18 cellular contexts compared by ENCODE assay signal in genomic region chr9:113471143-113471542, GRCh38. TPM values are rescaled to one million over a fixed set of nuclear protein-coding genes. Genes with fewer than 3 reads are reported as not detected.
A peak's percentile ranks its signal among the peaks of the same experiment; 100 is the strongest.
DNase-seq lines count a peak whose midpoint lies in the region; ATAC-seq and TF ChIP-seq lines count a peak whose summit lies in the region.
"Had no signal": no experiment of that assay in that cellular context is flagged by ENCODE, and none has a peak within 500 bp of the region (broad histone marks: within the 10 kb centered on the region; RNA-seq: fewer than 3 reads in every experiment).

No MANE protein-coding gene starts in this region.

- H4K8ac ChIP-seq in neuronal stem cell (ENCODE audit: low read depth, low read length) = no peak overlapping the region

- DNase-seq in EH (ENCODE audit: low read depth) (peak; percentile 28), GM23338 (ENCODE audit: low spot score) (peak; percentile 24), coronary artery (ENCODE audit: low spot score) (peak; percentile 4), neuronal stem cell (ENCODE audit: low spot score) (no peak), NCI-H748 (lab: John Stamatoyannopoulos, UW; ENCODE audit: unreplicated experiment) (no peak)
- no peak for DNase-seq in stimulated activated CD4-positive, alpha-beta T cell treated with anti-CD3 and anti-CD28 coated beads, Interleukin-4, amount 100 ng/mL, for 1 hour
- DNase-seq: ACHN, C1 segment of cervical spinal cord, DMS79 treated with DMSO at 0.1 percent for 48 hours, GDM1, NCI-H1417 treated with DMSO at 0.1 percent for 48 hours, NCI-H187 treated with DMSO at 0.1 percent for 48 hours, NCI-H226, NCI-H524, SIG-M5 had no signal

- H3K36me3 ChIP-seq in GM23338 (ENCODE audit: insufficient read depth) = no peaks in the 10 kb centered on the region
- no peaks in the 10 kb centered on the region for H3K36me3 ChIP-seq in neuronal stem cell (replicated peaks in 1 of 2; ENCODE audit: control insufficient read depth in 2 of 2, insufficient read depth in 2 of 2, low read length in 2 of 2)

- no peak overlapping the region for H2BK15ac ChIP-seq in neuronal stem cell (ENCODE audit: low read length)

- no peak overlapping the region for H3K14ac ChIP-seq in neuronal stem cell (ENCODE audit: low read length)

- H3K4me1 ChIP-seq in GM23338 (ENCODE audit: insufficient read depth) (peaks cover 6% of the 10 kb centered on the region), neuronal stem cell (ENCODE audit: control insufficient read depth in 2 of 2, insufficient read depth in 1 of 2, low read depth in 1 of 2, low read length in 2 of 2) (peaks cover 3 to 6% of the 10 kb centered on the region in 2 donors)

- no peaks in the 10 kb centered on the region for H4K20me1 ChIP-seq in GM23338 (replicated peaks; ENCODE audit: insufficient read depth)

- H3K27me3 ChIP-seq in GM23338 (ENCODE audit: insufficient read depth) (no peaks in the 10 kb centered on the region), neuronal stem cell (ENCODE audit: control insufficient read depth in 3 of 3, insufficient read depth in 3 of 3, low read depth in 1 of 3, low read length in 3 of 3) (no peaks in the 10 kb centered on the region)

- H3K4ac ChIP-seq in neuronal stem cell (ENCODE audit: low read length) = no peak overlapping the region

- no CpG with 5 or more reads among the region's 1 CpG for WGBS in neuronal stem cell (ENCODE audit: extremely low coverage in 2 of 2, insufficient read length in 2 of 2, insufficient replicate concordance in 1 of 2), 2 donors

- ATAC-seq in GM23338 = peak; percentile 70
- no peak for ATAC-seq in GM18909 (IDR thresholded peaks at IDR 0.05; ENCODE audit: poor library complexity, unreplicated experiment)
- ATAC-seq in HG02759 (IDR thresholded peaks at IDR 0.05; ENCODE audit: unreplicated experiment) = no peak
- ATAC-seq: HCT116 had no signal

- H2BK120ac ChIP-seq in neuronal stem cell (ENCODE audit: low read depth, low read length) = no peak overlapping the region

- no peak overlapping the region for H3K4me3 Mint-ChIP-seq in GM23338

- peak overlapping the region; percentile 24 for H3K27ac Mint-ChIP-seq in GM23338

- peak overlapping the region; percentile 53 for H3K4me2 ChIP-seq in GM23338
- no peak overlapping the region for H3K4me2 ChIP-seq in neuronal stem cell (ENCODE audit: insufficient read depth, low read length, poor library complexity, severe bottlenecking)

- peaks cover 1 to 10% of the 10 kb centered on the region in 2 donors for H3K9me3 ChIP-seq in neuronal stem cell (replicated peaks in 1 of 2; ENCODE audit: control insufficient read depth in 2 of 2, insufficient read depth in 1 of 2, low read depth in 1 of 2, low read length in 2 of 2)

- no peak overlapping the region for H3K4me3 ChIP-seq in GM23338
- no peak overlapping the region for H3K4me3 ChIP-seq in coronary artery
- H3K4me3 ChIP-seq in neuronal stem cell (ENCODE audit: low read length in 2 of 2) = no peak overlapping the region

- TF ChIP-seq CTCF in GM23338 (conservative IDR thresholded peaks at IDR 0.05; ENCODE audit: low read depth in 2 of 2) (no peak), coronary artery (IDR thresholded peaks at IDR 0.05) (no peak)

- no peak overlapping the region for H3K27ac ChIP-seq in GM23338 (ENCODE audit: low read depth)
- H3K27ac ChIP-seq in coronary artery = peak overlapping the region in 1 of 2 donors; percentile 21
- no peak overlapping the region for H3K27ac ChIP-seq in neuronal stem cell (replicated peaks; ENCODE audit: low read length)

- no peak overlapping the region for H3K23ac ChIP-seq in neuronal stem cell (ENCODE audit: low read depth, low read length, poor library complexity)

- H2AK5ac ChIP-seq in neuronal stem cell (ENCODE audit: low read depth, low read length) = no peak overlapping the region

- H3K9me2 ChIP-seq in GM23338 (ENCODE audit: insufficient read depth) = no peaks in the 10 kb centered on the region

- no peak overlapping the region for H2BK12ac ChIP-seq in neuronal stem cell (ENCODE audit: low read length)

- 0 out of 3 replicates have a peak, but pooled peaks cover 3% of the 10 kb centered on the region for H3K9me3 Mint-ChIP-seq in GM23338

- no peaks in the 10 kb centered on the region for H3K79me1 ChIP-seq in neuronal stem cell (ENCODE audit: low read depth, low read length)

- H3F3A ChIP-seq in GM23338 (replicated peaks; ENCODE audit: low read depth) = no peaks in the 10 kb centered on the region

- peaks cover 4% of the 10 kb centered on the region for H3K4me1 Mint-ChIP-seq in GM23338

- H2BK5ac ChIP-seq in neuronal stem cell (ENCODE audit: low read length) = no peak overlapping the region

- H3K27me3 Mint-ChIP-seq in GM23338 (ENCODE audit: insufficient read depth, low read depth, poor library complexity) = no peaks in the 10 kb centered on the region

- H4K91ac ChIP-seq in neuronal stem cell (ENCODE audit: low read depth, low read length, poor library complexity) = no peak overlapping the region

- no peak overlapping the region for H3K18ac ChIP-seq in neuronal stem cell (ENCODE audit: low read length)

- H3K79me2 ChIP-seq in GM23338 (replicated peaks; ENCODE audit: insufficient read depth) = no peaks in the 10 kb centered on the region

- no peak overlapping the region for H3K9ac ChIP-seq in neuronal stem cell (ENCODE audit: low read depth, low read length, poor library complexity)

- peaks cover 5% of the 10 kb centered on the region; the same call in 1 of the 3 replicates for H3K36me3 Mint-ChIP-seq in GM23338 (ENCODE audit: low read depth)

- H2AFZ ChIP-seq in GM23338 (peak overlapping the region; percentile 29), neuronal stem cell (ENCODE audit: low read length) (peak overlapping the region; percentile 1)

TF ChIP-seq in GM23338, 12 proteins besides CTCF, POLR2A, EP300 and RAD21 (continues in another document):
- TF ChIP-seq EZH2phosphoT487 (IDR thresholded peaks at IDR 0.05; ENCODE audit: unreplicated experiment) (no peak), JUNB (IDR thresholded peaks at IDR 0.05; ENCODE audit: unreplicated experiment) (no peak), ZNF462 (CRISPR knock-in tag; IDR thresholded peaks at IDR 0.05) (no peak), POLR2AphosphoS5 (IDR thresholded peaks at IDR 0.05; ENCODE audit: low read depth) (no peak), CREB1 (CRISPR knock-in tag; IDR thresholded peaks at IDR 0.05; ENCODE audit: low read depth) (no peak), NANOG (IDR thresholded peaks at IDR 0.05; ENCODE audit: borderline replicate concordance) (no peak)

RNA-seq across cellular contexts. Expression of gene RGS3, which starts 7.6 kb away (rescaled TPM):
- 16.0 and 24.3 TPM in 2 replicates for total RNA-seq in GM23338 (2014; rRNA removed; shearing (Covaris generic))
- polyA plus RNA-seq in GM23338 (2016; fragmentation: Nextera tagmentation; extraction: Ambion mirVana) = 12.2 and 14.2 TPM in 2 replicates
- 26.4 TPM for polyA plus RNA-seq in neuronal stem cell (2013, experiment 1 of 2)
- polyA plus RNA-seq in neuronal stem cell (2013, experiment 2 of 2) = 26.2 TPM

Comparison
In these comparisons a context has a peak if more than half of its experiments do, and no peak if none do; other contexts are left out.
1. DNase-seq: peak in EH (single experiment), GM23338 (single experiment) and coronary artery (single experiment); none in neuronal stem cell (single experiment), stimulated activated CD4-positive, alpha-beta T cell treated with anti-CD3 and anti-CD28 coated beads, Interleukin-4, amount 100 ng/mL, for 1 hour (single experiment) and NCI-H748 (single experiment).